ENCODE assay signal across 23 cellular contexts in the genomic region with DNA sequence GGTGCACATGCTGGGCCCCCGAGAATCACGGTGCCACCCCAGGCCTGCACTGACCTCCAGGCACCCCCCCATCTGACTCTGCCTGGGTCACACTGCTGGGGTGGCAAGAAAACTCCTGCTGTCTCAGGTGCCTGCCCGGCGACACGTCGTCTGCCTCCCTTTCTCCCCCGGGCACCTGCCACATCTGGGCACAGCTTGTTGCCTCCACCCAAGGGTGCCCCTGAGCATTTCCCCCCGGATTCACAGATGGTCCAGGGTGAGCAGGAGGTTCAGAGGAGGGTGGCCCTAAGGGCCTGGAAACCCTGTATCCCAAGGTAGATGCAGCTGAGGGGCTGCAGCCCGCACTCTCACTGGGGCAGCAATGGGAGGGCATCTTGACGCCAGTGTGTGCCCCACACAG. TPM values are rescaled to one million over a fixed set of nuclear protein-coding genes. Genes with fewer than 3 reads are reported as not detected.
"Had no signal": no experiment of that assay in that cellular context is flagged by ENCODE, and none has a peak within 500 bp of the region (broad histone marks: within the 10 kb centered on the region; RNA-seq: fewer than 3 reads in every experiment).

No MANE protein-coding gene starts in this region.

- H3K27me3 ChIP-seq: ovary, right lobe of liver, thyroid gland, uterus had no signal

- H3K4me1 ChIP-seq: parathyroid adenoma, psoas muscle, right lobe of liver, sigmoid colon, stomach, thyroid gland, upper lobe of right lung, uterus had no signal

- H3K4me3 ChIP-seq: ovary, psoas muscle, right lobe of liver, sigmoid colon, stomach, thoracic aorta, thyroid gland, tibial nerve, upper lobe of right lung, uterus had no signal

- H2AFZ ChIP-seq: parathyroid adenoma had no signal

- DNase-seq: naive thymus-derived CD8-positive, alpha-beta T cell; nephron progenitor cell; occipital lobe; ovary; psoas muscle; right lobe of liver; sigmoid colon; small intestine; stimulated activated CD4-positive, alpha-beta T cell treated with anti-CD3 and anti-CD28 coated beads, Interleukin-15, amount 100 ng/mL, for 24 hours; stimulated activated CD4-positive, alpha-beta T cell treated with anti-CD3 and anti-CD28 coated beads, Interleukin-2, amount 100 ng/mL, for 24 hours; stimulated activated CD4-positive, alpha-beta T cell treated with anti-CD3 and anti-CD28 coated beads, Interleukin-2, amount 100 ng/mL, for 48 hours; stimulated activated CD4-positive, alpha-beta T cell treated with anti-CD3 and anti-CD28 coated beads, Interleukin-4, amount 100 ng/mL, for 24 hours; stimulated activated naive B cell treated with anti-CD40 and anti-IgM and Interleukin-4, amounts not matched to agents 10 μg/mL and 1 μg/mL and 100 μg/mL, for 72 hours; stimulated activated naive CD4-positive, alpha-beta T cell treated with Interleukin-2 at 50 U/mL for 16 hours; stomach; thyroid gland; upper lobe of right lung; uterus had no signal

- H3K9me3 ChIP-seq: ovary, psoas muscle, right lobe of liver, sigmoid colon, stomach, thoracic aorta, thyroid gland, tibial nerve, upper lobe of right lung, uterus had no signal

- H3K9ac ChIP-seq: parathyroid adenoma had no signal

- H3K79me2 ChIP-seq: parathyroid adenoma had no signal

- H3K36me3 ChIP-seq: ovary, right lobe of liver, sigmoid colon, stomach, thoracic aorta, thyroid gland, tibial nerve, upper lobe of right lung, uterus had no signal

- H3K27ac ChIP-seq: ovary, parathyroid adenoma, psoas muscle, right lobe of liver, sigmoid colon, stomach, thoracic aorta, thyroid gland, tibial nerve, upper lobe of right lung, uterus had no signal

RNA-seq across cellular contexts. Expression of gene CCDC187, which starts 43.4 kb away (rescaled TPM):
- polyA plus RNA-seq: naive thymus-derived CD8-positive, alpha-beta T cell; psoas muscle; right cardiac atrium had no signal

RNA-seq across cellular contexts. Expression of gene LHX3, which starts 55.6 kb away (rescaled TPM):
- polyA plus RNA-seq: naive thymus-derived CD8-positive, alpha-beta T cell; ovary; psoas muscle; right cardiac atrium; sigmoid colon; small intestine; stomach; urinary bladder had no signal
